18 cellular contexts compared by ENCODE assay signal in genomic region chr6:45616209-45616608, GRCh38.
DNase-seq lines count a peak whose midpoint lies in the region; ATAC-seq lines count a peak whose summit lies in the region.
"Had no signal": no experiment of that assay in that cellular context is flagged by ENCODE, and none has a peak within 500 bp of the region (broad histone marks: within the 10 kb centered on the region; RNA-seq: fewer than 3 reads in every experiment).

No MANE protein-coding gene starts in this region.

- H3K27me3 Mint-ChIP-seq in activated CD4-positive, alpha-beta T cell treated with anti-CD3 and anti-CD28 coated beads for 36 hours, result no peaks in the 10 kb centered on the region
- H3K27me3 Mint-ChIP-seq in activated T-helper 17 cell treated with anti-CD3 and anti-CD28 coated beads, Interleukin-2, amount 50 U/mL, for 72 hours, result no peaks in the 10 kb centered on the region
- H3K27me3 Mint-ChIP-seq: B cell had no signal

- H3K9me3 Mint-ChIP-seq in activated CD4-positive, alpha-beta T cell treated with anti-CD3 and anti-CD28 coated beads for 36 hours (ENCODE audit: low read depth), result no peaks in the 10 kb centered on the region
- H3K9me3 Mint-ChIP-seq in activated naive CD4-positive, alpha-beta T cell treated with anti-CD3 and anti-CD28 coated beads, Interleukin-2, amount 50 U/mL, for 72 hours, result peaks cover 0 to 7% of the 10 kb centered on the region in 2 donors
- H3K9me3 Mint-ChIP-seq in activated T-helper 17 cell treated with anti-CD3 and anti-CD28 coated beads, Interleukin-2, amount 50 U/mL, for 72 hours, result peaks cover 3% of the 10 kb centered on the region
- no peaks in the 10 kb centered on the region for H3K9me3 Mint-ChIP-seq in stimulated activated effector memory CD8-positive, alpha-beta T cell treated with anti-CD3 and anti-CD28 coated beads, Interleukin-12 subunit alpha, Interleukin-12 subunit beta, amount 100 ng/mL, for 72 hours
- H3K9me3 Mint-ChIP-seq: CD8-positive, alpha-beta T cell had no signal

- intact Hi-C loops in activated CD4-positive, alpha-beta T cell treated with anti-CD3 and anti-CD28 coated beads for 36 hours (cut with DNase I, micrococcal nuclease), result no loop called here

- peaks cover 40% of the 10 kb centered on the region for H3K4me1 Mint-ChIP-seq in activated CD4-positive, alpha-beta T cell treated with anti-CD3 and anti-CD28 coated beads for 36 hours
- H3K4me1 Mint-ChIP-seq in activated T-helper 17 cell treated with anti-CD3 and anti-CD28 coated beads, Interleukin-2, amount 50 U/mL, for 72 hours, result peaks cover 10% of the 10 kb centered on the region
- H3K4me1 Mint-ChIP-seq in stimulated activated effector memory CD8-positive, alpha-beta T cell treated with anti-CD3 and anti-CD28 coated beads, Interleukin-12 subunit alpha, Interleukin-12 subunit beta, amount 100 ng/mL, for 72 hours, result peaks cover 37% of the 10 kb centered on the region

- no peaks in the 10 kb centered on the region for H3K36me3 Mint-ChIP-seq in activated CD4-positive, alpha-beta T cell treated with anti-CD3 and anti-CD28 coated beads for 36 hours (ENCODE audit: low read depth)
- H3K36me3 Mint-ChIP-seq in activated naive CD4-positive, alpha-beta T cell treated with anti-CD3 and anti-CD28 coated beads, Interleukin-2, amount 50 U/mL, for 72 hours, result peaks cover 0 to 8% of the 10 kb centered on the region in 2 donors
- H3K36me3 Mint-ChIP-seq in activated T-helper 17 cell treated with anti-CD3 and anti-CD28 coated beads, Interleukin-2, amount 50 U/mL, for 72 hours (ENCODE audit: low read depth), result no peaks in the 10 kb centered on the region
- H3K36me3 Mint-ChIP-seq in stimulated activated effector memory CD8-positive, alpha-beta T cell treated with anti-CD3 and anti-CD28 coated beads, Interleukin-12 subunit alpha, Interleukin-12 subunit beta, amount 100 ng/mL, for 72 hours, result no peaks in the 10 kb centered on the region
- H3K36me3 Mint-ChIP-seq: CD8-positive, alpha-beta T cell had no signal

- CTCF ChIA-PET in activated CD4-positive, alpha-beta T cell treated with anti-CD3 and anti-CD28 coated beads for 36 hours (lab: Charles Lee), result interaction anchor here (0.5 to 0.6 kb wide), 2 partner anchors 23 to 1140 kb away, joined by 3 read pairs; no protein-coding TSS in a partner anchor

- peak; percentile 45 for ATAC-seq in activated CD4-positive, alpha-beta T cell treated with anti-CD3 and anti-CD28 coated beads for 36 hours
- ATAC-seq in activated naive CD4-positive, alpha-beta T cell treated with anti-CD3 and anti-CD28 coated beads, Interleukin-2, amount 50 U/mL, for 72 hours, result peak; percentile 30 to 46
- ATAC-seq in activated T-helper 17 cell treated with anti-CD3 and anti-CD28 coated beads, Interleukin-2, amount 50 U/mL, for 72 hours (replicated peaks), result peak; percentile 53
- no peak for ATAC-seq in stimulated activated effector memory CD8-positive, alpha-beta T cell treated with anti-CD3 and anti-CD28 coated beads, Interleukin-12 subunit alpha, Interleukin-12 subunit beta, amount 100 ng/mL, for 72 hours
- ATAC-seq: CD8-positive, alpha-beta T cell; GM12878 had no signal

- H3K4me3 Mint-ChIP-seq in activated CD4-positive, alpha-beta T cell treated with anti-CD3 and anti-CD28 coated beads for 36 hours, result no peak overlapping the region
- H3K4me3 Mint-ChIP-seq in activated T-helper 17 cell treated with anti-CD3 and anti-CD28 coated beads, Interleukin-2, amount 50 U/mL, for 72 hours, result no peak overlapping the region
- H3K4me3 Mint-ChIP-seq in stimulated activated effector memory CD8-positive, alpha-beta T cell treated with anti-CD3 and anti-CD28 coated beads, Interleukin-12 subunit alpha, Interleukin-12 subunit beta, amount 100 ng/mL, for 72 hours, result no peak overlapping the region
- H3K4me3 Mint-ChIP-seq: B cell; CD4-positive, CD25-positive, alpha-beta regulatory T cell; CD8-positive, alpha-beta T cell had no signal

- no peak overlapping the region for H3K27ac Mint-ChIP-seq in activated CD4-positive, alpha-beta T cell treated with anti-CD3 and anti-CD28 coated beads for 36 hours
- peak overlapping the region in 1 of 2 donors; percentile 39 for H3K27ac Mint-ChIP-seq in activated naive CD4-positive, alpha-beta T cell treated with anti-CD3 and anti-CD28 coated beads, Interleukin-2, amount 50 U/mL, for 72 hours
- peak overlapping the region; percentile 4 for H3K27ac Mint-ChIP-seq in activated T-helper 17 cell treated with anti-CD3 and anti-CD28 coated beads, Interleukin-2, amount 50 U/mL, for 72 hours
- H3K27ac Mint-ChIP-seq in stimulated activated effector memory CD8-positive, alpha-beta T cell treated with anti-CD3 and anti-CD28 coated beads, Interleukin-12 subunit alpha, Interleukin-12 subunit beta, amount 100 ng/mL, for 72 hours, result peak overlapping the region; percentile 60
- H3K27ac Mint-ChIP-seq: B cell; CD8-positive, alpha-beta T cell had no signal

- POLR2A ChIA-PET in activated CD4-positive, alpha-beta T cell treated with anti-CD3 and anti-CD28 coated beads for 36 hours (lab: Charles Lee), result no interaction called here

- no peak for DNase-seq in activated CD4-positive, alpha-beta T cell treated with anti-CD3 and anti-CD28 coated beads for 36 hours
- DNase-seq in activated CD4-positive, alpha-beta T cell treated with anti-CD3 and anti-CD28 coated beads for 48 hours, result no peak
- no peak for DNase-seq in activated naive CD4-positive, alpha-beta T cell treated with anti-CD3 and anti-CD28 coated beads, Interleukin-2, amount 50 U/mL, for 72 hours (ENCODE audit: low spot score in 2 of 2)
- no peak for DNase-seq in activated naive CD4-positive, alpha-beta T cell treated with anti-CD3 and anti-CD28 coated beads, Interleukin-2, amount 50 U/mL, for 16 hours
- DNase-seq in stimulated activated effector memory CD8-positive, alpha-beta T cell treated with anti-CD3 and anti-CD28 coated beads, Interleukin-12 subunit alpha, Interleukin-12 subunit beta, amount 100 ng/mL, for 72 hours (ENCODE audit: low spot score in 2 of 2), result no peak
- DNase-seq in NCI-H748 treated with DMSO at 0.1 percent for 48 hours (lab: John Stamatoyannopoulos, UW), result no peak
- DNase-seq: CD4-positive, CD25-positive, alpha-beta regulatory T cell; CD8-positive, alpha-beta T cell; DMS 273 treated with DMSO at 0.1 percent for 48 hours; DMS79; EL; GDM1; GM23248; H7; HCEC 1CT had no signal
